In genomic region chr4:1873291-1873690, GRCh38 we compare ENCODE assay signal across 2 cellular contexts.
TF ChIP-seq lines count a peak whose summit lies in the region.

No MANE protein-coding gene starts in this region.

TF ChIP-seq in SK-N-SH, 30 proteins besides CTCF, POLR2A, EP300 and RAD21 (continued from another document):
- TF ChIP-seq, protein P1, sequence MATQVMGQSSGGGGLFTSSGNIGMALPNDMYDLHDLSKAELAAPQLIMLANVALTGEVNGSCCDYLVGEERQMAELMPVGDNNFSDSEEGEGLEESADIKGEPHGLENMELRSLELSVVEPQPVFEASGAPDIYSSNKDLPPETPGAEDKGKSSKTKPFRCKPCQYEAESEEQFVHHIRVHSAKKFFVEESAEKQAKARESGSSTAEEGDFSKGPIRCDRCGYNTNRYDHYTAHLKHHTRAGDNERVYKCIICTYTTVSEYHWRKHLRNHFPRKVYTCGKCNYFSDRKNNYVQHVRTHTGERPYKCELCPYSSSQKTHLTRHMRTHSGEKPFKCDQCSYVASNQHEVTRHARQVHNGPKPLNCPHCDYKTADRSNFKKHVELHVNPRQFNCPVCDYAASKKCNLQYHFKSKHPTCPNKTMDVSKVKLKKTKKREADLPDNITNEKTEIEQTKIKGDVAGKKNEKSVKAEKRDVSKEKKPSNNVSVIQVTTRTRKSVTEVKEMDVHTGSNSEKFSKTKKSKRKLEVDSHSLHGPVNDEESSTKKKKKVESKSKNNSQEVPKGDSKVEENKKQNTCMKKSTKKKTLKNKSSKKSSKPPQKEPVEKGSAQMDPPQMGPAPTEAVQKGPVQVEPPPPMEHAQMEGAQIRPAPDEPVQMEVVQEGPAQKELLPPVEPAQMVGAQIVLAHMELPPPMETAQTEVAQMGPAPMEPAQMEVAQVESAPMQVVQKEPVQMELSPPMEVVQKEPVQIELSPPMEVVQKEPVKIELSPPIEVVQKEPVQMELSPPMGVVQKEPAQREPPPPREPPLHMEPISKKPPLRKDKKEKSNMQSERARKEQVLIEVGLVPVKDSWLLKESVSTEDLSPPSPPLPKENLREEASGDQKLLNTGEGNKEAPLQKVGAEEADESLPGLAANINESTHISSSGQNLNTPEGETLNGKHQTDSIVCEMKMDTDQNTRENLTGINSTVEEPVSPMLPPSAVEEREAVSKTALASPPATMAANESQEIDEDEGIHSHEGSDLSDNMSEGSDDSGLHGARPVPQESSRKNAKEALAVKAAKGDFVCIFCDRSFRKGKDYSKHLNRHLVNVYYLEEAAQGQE (IDR thresholded peaks at IDR 0.05; ENCODE audit: low read depth, low read length): no peak
- TF ChIP-seq MXI1 (IDR thresholded peaks at IDR 0.05; ENCODE audit: low read depth, low read length) (no peak), GATA2 (CRISPR knock-in tag; IDR thresholded peaks at IDR 0.05) (no peak), EZH2phosphoT487 (IDR thresholded peaks at IDR 0.05; ENCODE audit: borderline replicate concordance, low read depth) (no peak), GABPA (IDR thresholded peaks at IDR 0.05; ENCODE audit: low read depth) (no peak), FOSL2 (IDR thresholded peaks at IDR 0.05; ENCODE audit: borderline replicate concordance, low read depth) (no peak), JUND (IDR thresholded peaks at IDR 0.05) (no peak), RCOR1 (IDR thresholded peaks at IDR 0.05; ENCODE audit: low read length) (no peak)

TF ChIP-seq in SK-N-SH treated with all-trans-retinoic acid at 6 μM for 48 hours, 23 proteins besides CTCF, POLR2A, EP300 and RAD21 (continued from another document):
- TF ChIP-seq CREB5 (CRISPR knock-in tag; IDR thresholded peaks at IDR 0.05; ENCODE audit: low read depth): no peak
- TF ChIP-seq OSR1 (CRISPR knock-in tag; IDR thresholded peaks at IDR 0.05): no peak
